In the genomic region with DNA sequence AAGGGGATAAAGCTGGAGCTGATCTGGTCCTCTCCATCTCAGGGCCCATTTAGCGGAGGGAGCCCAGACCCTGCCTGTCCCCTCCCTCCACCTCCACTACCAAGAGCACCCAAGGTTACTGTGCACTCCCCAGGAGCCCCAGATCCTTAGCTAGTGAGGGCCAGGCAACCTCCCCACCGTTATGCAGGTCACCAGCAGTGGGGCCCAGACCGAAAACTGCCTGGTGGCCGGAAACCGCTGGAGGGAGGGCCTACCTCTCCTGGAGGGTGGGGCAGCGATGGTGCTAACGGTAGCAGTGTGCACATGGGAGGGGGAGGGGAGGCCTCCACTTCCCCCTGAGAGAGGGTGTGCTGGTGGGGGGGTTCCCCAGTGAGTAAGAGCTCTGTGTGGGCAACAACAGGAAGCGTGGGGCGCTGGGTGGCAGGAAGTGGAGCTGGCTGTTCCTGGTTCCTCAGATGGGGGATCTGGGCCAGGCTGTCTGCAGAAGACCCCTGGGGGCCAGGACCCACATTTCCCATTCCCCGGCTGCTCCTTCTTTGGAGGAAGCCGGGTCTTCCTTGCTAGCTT, we compare ENCODE assay signal across 9 cellular contexts. TPM values are rescaled to one million over a fixed set of nuclear protein-coding genes. Genes with fewer than 3 reads are reported as not detected.
DNase-seq lines count a peak whose midpoint lies in the region; ATAC-seq, FAIRE-seq and TF ChIP-seq lines count a peak whose summit lies in the region.
"Had no signal": no experiment of that assay in that cellular context is flagged by ENCODE, and none has a peak within 500 bp of the region (broad histone marks: within the 10 kb centered on the region; RNA-seq: fewer than 3 reads in every experiment).

No MANE protein-coding gene starts in this region.

- POLR2A ChIA-PET in activated naive CD8-positive, alpha-beta T cell treated with anti-CD3 and anti-CD28 coated beads, Interleukin-2, amount 10 ng/mL, durations not matched to agents 7 days and 5 days (lab: Charles Lee) = interaction anchor here (0.8 to 10.6 kb wide), 15 partner anchors 9 to 359 kb away, joined by 3 to 187 read pairs (median 5); a partner anchor contains a TSS

- peaks cover 75% of the 10 kb centered on the region for H3K4me1 ChIP-seq in lower lobe of right lung

- DNase-seq in GM18507 (ENCODE audit: extremely low spot score, insufficient read length, low read depth) (peak; percentile 75), SW480 (ENCODE audit: low spot score) (peak; percentile 89), lower lobe of right lung (peak; percentile 92), inferior parietal cortex (ENCODE audit: extremely low spot score) (no peak), retina (no peak)
- peak; percentile 89 for DNase-seq in activated naive CD8-positive, alpha-beta T cell treated with anti-CD3 and anti-CD28 coated beads, Interleukin-2, amount 10 ng/mL, durations not matched to agents 7 days and 5 days
- DNase-seq in stimulated activated CD8-positive, alpha-beta memory T cell treated with anti-CD3 and anti-CD28 coated beads, Interleukin-4, amount 100 ng/mL, for 4 hours (ENCODE audit: low read depth in 2 of 2, low spot score in 1 of 2) = peak; percentile 86 to 96

- H3K4me1 Mint-ChIP-seq in activated naive CD8-positive, alpha-beta T cell treated with anti-CD3 and anti-CD28 coated beads, Interleukin-2, amount 10 ng/mL, durations not matched to agents 7 days and 5 days = peaks cover 54% of the 10 kb centered on the region

- ATAC-seq in HG03066 (IDR thresholded peaks at IDR 0.05; ENCODE audit: low read depth, unreplicated experiment) = peak; percentile 43
- ATAC-seq in activated naive CD8-positive, alpha-beta T cell treated with anti-CD3 and anti-CD28 coated beads, Interleukin-2, amount 10 ng/mL, durations not matched to agents 7 days and 5 days (ENCODE audit: low read depth) = peak; percentile 64
- peak; percentile 61 to 79 for ATAC-seq in lower lobe of right lung

- no peaks in the 10 kb centered on the region for H3K27me3 ChIP-seq in lower lobe of right lung (ENCODE audit: low read depth)

- no peaks in the 10 kb centered on the region for H3K9me3 Mint-ChIP-seq in activated naive CD8-positive, alpha-beta T cell treated with anti-CD3 and anti-CD28 coated beads, Interleukin-2, amount 10 ng/mL, durations not matched to agents 7 days and 5 days

- peak overlapping the region; percentile 100 for H3K4me3 Mint-ChIP-seq in activated naive CD8-positive, alpha-beta T cell treated with anti-CD3 and anti-CD28 coated beads, Interleukin-2, amount 10 ng/mL, durations not matched to agents 7 days and 5 days

- H3K27ac ChIP-seq in lower lobe of right lung = peak overlapping the region; percentile 81

- no peak for TF ChIP-seq CTCF in lower lobe of right lung (IDR thresholded peaks at IDR 0.05)

- peak overlapping the region; percentile 60 for H3K4me3 ChIP-seq in lower lobe of right lung

- peak overlapping the region; percentile 99 for H3K27ac Mint-ChIP-seq in activated naive CD8-positive, alpha-beta T cell treated with anti-CD3 and anti-CD28 coated beads, Interleukin-2, amount 10 ng/mL, durations not matched to agents 7 days and 5 days

- no peaks in the 10 kb centered on the region for H3K9me3 ChIP-seq in lower lobe of right lung

- H3K27me3 Mint-ChIP-seq in activated naive CD8-positive, alpha-beta T cell treated with anti-CD3 and anti-CD28 coated beads, Interleukin-2, amount 10 ng/mL, durations not matched to agents 7 days and 5 days = no peaks in the 10 kb centered on the region

- no peaks in the 10 kb centered on the region for H3K36me3 ChIP-seq in lower lobe of right lung

- peaks cover 28% of the 10 kb centered on the region for H3K36me3 Mint-ChIP-seq in activated naive CD8-positive, alpha-beta T cell treated with anti-CD3 and anti-CD28 coated beads, Interleukin-2, amount 10 ng/mL, durations not matched to agents 7 days and 5 days

- peak; percentile 99 for FAIRE-seq in GM18507 (lab: Jason Lieb, UNC)

- intact Hi-C loops in lower lobe of right lung (cut with DNase I) = no loop called here

RNA-seq across cellular contexts. Expression of a gene that starts 4.4 kb away (rescaled TPM):
- total RNA-seq in activated naive CD8-positive, alpha-beta T cell treated with anti-CD3 and anti-CD28 coated beads, Interleukin-2, amount 10 ng/mL, durations not matched to agents 7 days and 5 days = 100 to 1,000 TPM; 408 to 411 TPM
- total RNA-seq in lower lobe of right lung = 87.0 TPM

RNA-seq across cellular contexts. Expression of a gene that starts 35.8 kb away (rescaled TPM):
- total RNA-seq in activated naive CD8-positive, alpha-beta T cell treated with anti-CD3 and anti-CD28 coated beads, Interleukin-2, amount 10 ng/mL, durations not matched to agents 7 days and 5 days = under 1 TPM; 0.53 to 0.65 TPM
- total RNA-seq in lower lobe of right lung = not detected
- total RNA-seq: SK-MEL-5 had no signal

Comparison
In these comparisons a context has a peak if more than half of its experiments do, and no peak if none do; other contexts are left out.
1. DNase-seq: peak in GM18507 (single experiment), SW480 (single experiment), activated naive CD8-positive, alpha-beta T cell treated with anti-CD3 and anti-CD28 coated beads, Interleukin-2, amount 10 ng/mL, durations not matched to agents 7 days and 5 days (single experiment), lower lobe of right lung (single experiment) and stimulated activated CD8-positive, alpha-beta memory T cell treated with anti-CD3 and anti-CD28 coated beads, Interleukin-4, amount 100 ng/mL, for 4 hours (2 of 2); none in inferior parietal cortex (single experiment) and retina (single experiment).
2. Peak in every context shown above with its lines, with median percentiles within 50 percentile points of each other: ATAC-seq.